Comparison of ENCODE assay signal across 1 cellular context in genomic region chr4:159420162-159421057, GRCh38.
TF ChIP-seq lines count a peak whose summit lies in the region.

No MANE protein-coding gene starts in this region.

TF ChIP-seq in HepG2, 621 proteins besides CTCF, POLR2A, EP300 and RAD21 (continued from another document and continues in another):
- TF ChIP-seq, protein P1, sequence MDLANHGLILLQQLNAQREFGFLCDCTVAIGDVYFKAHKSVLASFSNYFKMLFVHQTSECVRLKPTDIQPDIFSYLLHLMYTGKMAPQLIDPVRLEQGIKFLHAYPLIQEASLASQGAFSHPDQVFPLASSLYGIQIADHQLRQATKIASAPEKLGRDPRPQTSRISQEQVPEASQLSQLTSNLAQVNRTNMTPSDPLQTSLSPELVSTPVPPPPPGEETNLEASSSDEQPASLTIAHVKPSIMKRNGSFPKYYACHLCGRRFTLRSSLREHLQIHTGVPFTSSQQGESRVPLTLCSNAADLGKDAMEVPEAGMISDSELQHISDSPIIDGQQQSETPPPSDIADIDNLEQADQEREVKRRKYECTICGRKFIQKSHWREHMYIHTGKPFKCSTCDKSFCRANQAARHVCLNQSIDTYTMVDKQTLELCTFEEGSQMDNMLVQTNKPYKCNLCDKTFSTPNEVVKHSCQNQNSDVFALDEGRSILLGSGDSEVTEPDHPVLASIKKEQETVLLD (CRISPR knock-in tag; IDR thresholded peaks at IDR 0.05; ENCODE audit: low read depth) = no peak
- TF ChIP-seq ETV6 (CRISPR knock-in tag; conservative IDR thresholded peaks at IDR 0.05) (no peak), ARNT2 (CRISPR knock-in tag; IDR thresholded peaks at IDR 0.05; ENCODE audit: low read depth) (no peak), ZMYM4 (CRISPR knock-in tag; IDR thresholded peaks at IDR 0.05) (peak; percentile 94), MED13 (CRISPR knock-in tag; IDR thresholded peaks at IDR 0.05) (no peak), ZNF883 (CRISPR knock-in tag; IDR thresholded peaks at IDR 0.05; ENCODE audit: not compliant biosample characterization) (no peak), CREB3 (CRISPR knock-in tag; IDR thresholded peaks at IDR 0.05) (no peak), NKX3-1 (CRISPR knock-in tag; IDR thresholded peaks at IDR 0.05) (peak; percentile 23; the same call in 1 of the 2 replicates), GFI1 (CRISPR knock-in tag; IDR thresholded peaks at IDR 0.05; ENCODE audit: borderline replicate concordance) (0 out of 2 replicates have a peak, but pooled peaks have one; percentile 29), THAP8 (CRISPR knock-in tag; IDR thresholded peaks at IDR 0.05; ENCODE audit: borderline replicate concordance) (no peak), SMC3 (IDR thresholded peaks at IDR 0.05; ENCODE audit: low read length) (peak; percentile 35; the same call in 1 of the 2 replicates), ZBTB7B (CRISPR knock-in tag; IDR thresholded peaks at IDR 0.05) (peak; percentile 96), ARID2 (CRISPR knock-in tag; IDR thresholded peaks at IDR 0.05; ENCODE audit: borderline replicate concordance) (no peak), ZFX (CRISPR knock-in tag; IDR thresholded peaks at IDR 0.05; ENCODE audit: low read depth) (peak; percentile 68), GLI4 (CRISPR knock-in tag; IDR thresholded peaks at IDR 0.05; ENCODE audit: borderline replicate concordance) (no peak), MXD4 (CRISPR knock-in tag; IDR thresholded peaks at IDR 0.05) (peak; percentile 66; the same call in 1 of the 2 replicates), ZNF720 (CRISPR knock-in tag; IDR thresholded peaks at IDR 0.05) (no peak), BHLHE40 (IDR thresholded peaks at IDR 0.05; ENCODE audit: low read length) (peak; percentile 53; the same call in 1 of the 2 replicates), ZKSCAN5 (CRISPR knock-in tag; IDR thresholded peaks at IDR 0.05) (no peak), ZNF768 (CRISPR knock-in tag; IDR thresholded peaks at IDR 0.05) (no peak), ZNF138 (CRISPR knock-in tag; IDR thresholded peaks at IDR 0.05; ENCODE audit: low read depth) (no peak), TCF7 (IDR thresholded peaks at IDR 0.05; ENCODE audit: low read depth) (peak; percentile 72), ZNF530 (CRISPR knock-in tag; IDR thresholded peaks at IDR 0.05; ENCODE audit: low read depth) (no peak), TEAD3 (CRISPR knock-in tag; optimal IDR thresholded peaks at IDR 0.05; ENCODE audit: borderline replicate concordance) (peak; percentile 86), ZNF691 (CRISPR knock-in tag; IDR thresholded peaks at IDR 0.05; ENCODE audit: borderline replicate concordance, low read depth) (no peak), ZNF713 (CRISPR knock-in tag; IDR thresholded peaks at IDR 0.05) (no peak), NR2F1 (CRISPR knock-in tag; IDR thresholded peaks at IDR 0.05) (no peak), ZNF160 (CRISPR knock-in tag; IDR thresholded peaks at IDR 0.05) (no peak), ZNF549 (CRISPR knock-in tag; IDR thresholded peaks at IDR 0.05) (0 out of 2 replicates have a peak, but pooled peaks have one; percentile 59), ZNF24 (IDR thresholded peaks at IDR 0.05) (no peak), ZNF124 (CRISPR knock-in tag; IDR thresholded peaks at IDR 0.05) (peak; percentile 92; the same call in 1 of the 2 replicates), ZNF616 (CRISPR knock-in tag; IDR thresholded peaks at IDR 0.05; ENCODE audit: low read depth) (no peak), KDM6A (CRISPR knock-in tag; IDR thresholded peaks at IDR 0.05; ENCODE audit: low read depth) (peak; percentile 92), ZNF335 (CRISPR knock-in tag; IDR thresholded peaks at IDR 0.05) (no peak), FOXO1 (CRISPR knock-in tag; IDR thresholded peaks at IDR 0.05) (peak; percentile 95), HOMEZ (CRISPR knock-in tag; IDR thresholded peaks at IDR 0.05; ENCODE audit: low read depth) (peak; percentile 38; the same call in 1 of the 2 replicates), TOE1 (CRISPR knock-in tag; IDR thresholded peaks at IDR 0.05) (0 out of 2 replicates have a peak, but pooled peaks have one; percentile 79), ADNP (CRISPR knock-in tag; IDR thresholded peaks at IDR 0.05) (no peak), CHCHD3 (CRISPR knock-in tag; IDR thresholded peaks at IDR 0.05) (no peak), KIAA2018 (CRISPR knock-in tag; IDR thresholded peaks at IDR 0.05; ENCODE audit: borderline replicate concordance) (no peak), ZNF30 (CRISPR knock-in tag; IDR thresholded peaks at IDR 0.05) (no peak), DRAP1 (CRISPR knock-in tag; IDR thresholded peaks at IDR 0.05) (0 out of 2 replicates have a peak, but pooled peaks have one; percentile 43)
- TF ChIP-seq, protein P2, sequence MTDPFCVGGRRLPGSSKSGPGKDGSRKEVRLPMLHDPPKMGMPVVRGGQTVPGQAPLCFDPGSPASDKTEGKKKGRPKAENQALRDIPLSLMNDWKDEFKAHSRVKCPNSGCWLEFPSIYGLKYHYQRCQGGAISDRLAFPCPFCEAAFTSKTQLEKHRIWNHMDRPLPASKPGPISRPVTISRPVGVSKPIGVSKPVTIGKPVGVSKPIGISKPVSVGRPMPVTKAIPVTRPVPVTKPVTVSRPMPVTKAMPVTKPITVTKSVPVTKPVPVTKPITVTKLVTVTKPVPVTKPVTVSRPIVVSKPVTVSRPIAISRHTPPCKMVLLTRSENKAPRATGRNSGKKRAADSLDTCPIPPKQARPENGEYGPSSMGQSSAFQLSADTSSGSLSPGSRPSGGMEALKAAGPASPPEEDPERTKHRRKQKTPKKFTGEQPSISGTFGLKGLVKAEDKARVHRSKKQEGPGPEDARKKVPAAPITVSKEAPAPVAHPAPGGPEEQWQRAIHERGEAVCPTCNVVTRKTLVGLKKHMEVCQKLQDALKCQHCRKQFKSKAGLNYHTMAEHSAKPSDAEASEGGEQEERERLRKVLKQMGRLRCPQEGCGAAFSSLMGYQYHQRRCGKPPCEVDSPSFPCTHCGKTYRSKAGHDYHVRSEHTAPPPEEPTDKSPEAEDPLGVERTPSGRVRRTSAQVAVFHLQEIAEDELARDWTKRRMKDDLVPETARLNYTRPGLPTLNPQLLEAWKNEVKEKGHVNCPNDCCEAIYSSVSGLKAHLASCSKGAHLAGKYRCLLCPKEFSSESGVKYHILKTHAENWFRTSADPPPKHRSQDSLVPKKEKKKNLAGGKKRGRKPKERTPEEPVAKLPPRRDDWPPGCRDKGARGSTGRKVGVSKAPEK (CRISPR knock-in tag; IDR thresholded peaks at IDR 0.05; ENCODE audit: borderline replicate concordance) = no peak
- TF ChIP-seq, protein P3, sequence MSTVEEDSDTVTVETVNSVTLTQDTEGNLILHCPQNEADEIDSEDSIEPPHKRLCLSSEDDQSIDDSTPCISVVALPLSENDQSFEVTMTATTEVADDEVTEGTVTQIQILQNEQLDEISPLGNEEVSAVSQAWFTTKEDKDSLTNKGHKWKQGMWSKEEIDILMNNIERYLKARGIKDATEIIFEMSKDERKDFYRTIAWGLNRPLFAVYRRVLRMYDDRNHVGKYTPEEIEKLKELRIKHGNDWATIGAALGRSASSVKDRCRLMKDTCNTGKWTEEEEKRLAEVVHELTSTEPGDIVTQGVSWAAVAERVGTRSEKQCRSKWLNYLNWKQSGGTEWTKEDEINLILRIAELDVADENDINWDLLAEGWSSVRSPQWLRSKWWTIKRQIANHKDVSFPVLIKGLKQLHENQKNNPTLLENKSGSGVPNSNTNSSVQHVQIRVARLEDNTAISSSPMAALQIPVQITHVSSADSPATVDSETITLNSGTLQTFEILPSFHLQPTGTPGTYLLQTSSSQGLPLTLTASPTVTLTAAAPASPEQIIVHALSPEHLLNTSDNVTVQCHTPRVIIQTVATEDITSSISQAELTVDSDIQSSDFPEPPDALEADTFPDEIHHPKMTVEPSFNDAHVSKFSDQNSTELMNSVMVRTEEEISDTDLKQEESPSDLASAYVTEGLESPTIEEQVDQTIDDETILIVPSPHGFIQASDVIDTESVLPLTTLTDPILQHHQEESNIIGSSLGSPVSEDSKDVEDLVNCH (CRISPR knock-in tag; IDR thresholded peaks at IDR 0.05) = no peak
- TF ChIP-seq, protein P4, sequence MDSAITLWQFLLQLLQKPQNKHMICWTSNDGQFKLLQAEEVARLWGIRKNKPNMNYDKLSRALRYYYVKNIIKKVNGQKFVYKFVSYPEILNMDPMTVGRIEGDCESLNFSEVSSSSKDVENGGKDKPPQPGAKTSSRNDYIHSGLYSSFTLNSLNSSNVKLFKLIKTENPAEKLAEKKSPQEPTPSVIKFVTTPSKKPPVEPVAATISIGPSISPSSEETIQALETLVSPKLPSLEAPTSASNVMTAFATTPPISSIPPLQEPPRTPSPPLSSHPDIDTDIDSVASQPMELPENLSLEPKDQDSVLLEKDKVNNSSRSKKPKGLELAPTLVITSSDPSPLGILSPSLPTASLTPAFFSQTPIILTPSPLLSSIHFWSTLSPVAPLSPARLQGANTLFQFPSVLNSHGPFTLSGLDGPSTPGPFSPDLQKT (CRISPR knock-in tag; IDR thresholded peaks at IDR 0.05; ENCODE audit: borderline replicate concordance) = no peak
